8 cellular contexts compared by ENCODE assay signal in genomic region chr7:75878769-75879596, GRCh38. TPM values are rescaled to one million over a fixed set of nuclear protein-coding genes. Genes with fewer than 3 reads are reported as not detected.
DNase-seq lines count a peak whose midpoint lies in the region; ATAC-seq, FAIRE-seq and TF ChIP-seq lines count a peak whose summit lies in the region.

Gene RHBDD2 (plus strand): TSS chr7:75879034. CDS start chr7:75879083, 49 bp downstream.

- WGBS in IMR-90 (ENCODE audit: extremely low coverage in 2 of 2, insufficient read length in 1 of 2), 2 experiments: 1% methylated on average over 49 of the region's 64 CpGs; no CpG with 5 or more reads in 1 of the 2 experiments

- FAIRE-seq in D721Med (lab: Jason Lieb, UNC): no peak
- FAIRE-seq in endothelial cell of umbilical vein (lab: Jason Lieb, UNC): peak; percentile 93

- H3K18ac ChIP-seq in IMR-90 (ENCODE audit: low read depth, low read length): peak within 1 kb of the TSS; percentile 84

- H3K36me3 ChIP-seq in IMR-90 (ENCODE audit: control insufficient read depth, insufficient read depth, low read length) (peaks cover 20% of the 10 kb centered on the region), OCI-LY7 (ENCODE audit: insufficient read depth, low read length) (peaks cover 33% of the 10 kb centered on the region), endothelial cell of umbilical vein (ENCODE audit: control insufficient read depth in 2 of 2, extremely low read depth in 1 of 2, insufficient read depth in 2 of 2, low read length in 2 of 2) (peaks cover 2 to 18% of the 10 kb centered on the region in 2 experiments)

- TF ChIP-seq CTCF in D721Med (IDR thresholded peaks at IDR 0.05; ENCODE audit: insufficient read depth, missing control alignments) (no peak), IMR-90 (conservative IDR thresholded peaks at IDR 0.05; ENCODE audit: low read depth, low read length) (0 out of 2 replicates have a peak, but pooled peaks have one; percentile 24), OCI-LY7 (conservative IDR thresholded peaks at IDR 0.05; ENCODE audit: low read length) (no peak), endothelial cell of umbilical vein (IDR thresholded peaks at IDR 0.05; ENCODE audit: extremely low read depth in 1 of 2, insufficient read depth in 1 of 2, low read depth in 1 of 2, low read length in 2 of 2) (peak in 1 of 2 donors; percentile 11)

- ATAC-seq in GM21529 (IDR thresholded peaks at IDR 0.05; ENCODE audit: unreplicated experiment) (peak; percentile 94), IMR-90 (ENCODE audit: low read depth) (peak; percentile 99)

- H2BK5ac ChIP-seq in IMR-90 (ENCODE audit: low read depth, low read length, poor library complexity, severe bottlenecking): peak within 1 kb of the TSS; percentile 90

- peak within 1 kb of the TSS; percentile 89 for H3K56ac ChIP-seq in IMR-90 (ENCODE audit: extremely low read depth, insufficient read depth, low read length)

- H3K79me1 ChIP-seq in IMR-90 (ENCODE audit: low read depth in 1 of 2, low read length in 2 of 2): peaks cover 24 to 41% of the 10 kb centered on the region in 2 experiments

- peak within 1 kb of the TSS; percentile 96 for H3K14ac ChIP-seq in IMR-90 (replicated peaks; ENCODE audit: low read depth, low read length)

- H3K9me3 ChIP-seq in IMR-90 (ENCODE audit: control insufficient read depth, insufficient read depth, low read length): no peaks in the 10 kb centered on the region
- H3K9me3 ChIP-seq in OCI-LY7 (ENCODE audit: low read length): no peaks in the 10 kb centered on the region
- no peaks in the 10 kb centered on the region for H3K9me3 ChIP-seq in endothelial cell of umbilical vein (replicated peaks; ENCODE audit: control insufficient read depth, insufficient read depth, low read length)

- no peaks in the 10 kb centered on the region for H3K27me3 ChIP-seq in IMR-90 (ENCODE audit: control insufficient read depth, insufficient read depth, low read length)
- H3K27me3 ChIP-seq in endothelial cell of umbilical vein (ENCODE audit: control insufficient read depth in 2 of 2, insufficient read depth in 2 of 2, low read length in 2 of 2): no peaks in the 10 kb centered on the region

- dilution Hi-C loops in IMR-90 (cut with HindIII; ENCODE audit: low sequenced_read_pairs, unreplicated experiment): no loop called here
- dilution Hi-C loops in endothelial cell of umbilical vein (cut with MboI; ENCODE audit: extremely low pct_ligation_motif_present, low sequenced_read_pairs): no loop called here

- BruUV-seq in IMR-90 (replicated peaks; lab: Mats Ljungman, UMichigan) (no TSS peak), OCI-LY7 (replicated peaks; lab: Mats Ljungman, UMichigan) (no TSS peak), endothelial cell of umbilical vein (replicated peaks; lab: Mats Ljungman, UMichigan) (no TSS peak)

- H4K91ac ChIP-seq in IMR-90 (ENCODE audit: insufficient read depth, low read depth, low read length): peak within 1 kb of the TSS; percentile 94

- H2AFZ ChIP-seq in IMR-90 (replicated peaks; ENCODE audit: low read length, poor library complexity): peak within 1 kb of the TSS; percentile 99
- H2AFZ ChIP-seq in OCI-LY7 (ENCODE audit: low read length): peak within 1 kb of the TSS; percentile 82
- H2AFZ ChIP-seq in endothelial cell of umbilical vein (ENCODE audit: low read depth, low read length): peak within 1 kb of the TSS; percentile 98

- intact Hi-C loops in IMR-90 (cut with micrococcal nuclease) (no loop called here), OCI-LY7 (cut with micrococcal nuclease; ENCODE audit: unreplicated experiment) (loop anchor here (1.0 kb wide), 1 partner anchor 36 kb away; the partner anchor contains the start of gene POR), endothelial cell of umbilical vein (cut with micrococcal nuclease) (loop anchor here (1.0 kb wide), 2 partner anchors 36 to 115 kb away; partner anchors contain the start of genes POR and TMEM120A)

- peak within 1 kb of the TSS; percentile 97 for H3K4ac ChIP-seq in IMR-90 (ENCODE audit: low read depth, low read length)

- CTCF ChIA-PET in IMR-90 (lab: Yijun Ruan, JAX) (no interaction called here), OCI-LY7 (lab: Charles Lee; ENCODE audit: unreplicated experiment) (no interaction called here), endothelial cell of umbilical vein (lab: Charles Lee) (interaction anchor here (0.9 to 1.7 kb wide), 4 partner anchors 12 to 141 kb away, joined by 3 to 11 read pairs (median 4); no protein-coding TSS in a partner anchor)

- in situ Hi-C loops in IMR-90 (cut with MboI; ENCODE audit: low sequenced_read_pairs): no loop called here

- peaks cover 15% of the 10 kb centered on the region for H3K9me1 ChIP-seq in IMR-90 (ENCODE audit: insufficient read depth, low read length)
- no peaks in the 10 kb centered on the region for H3K9me1 ChIP-seq in endothelial cell of umbilical vein (replicated peaks; ENCODE audit: control insufficient read depth, extremely low read depth, insufficient read depth, low read length)

- peak within 1 kb of the TSS; percentile 86 for H3K27ac ChIP-seq in IMR-90 (ENCODE audit: insufficient read depth, low read length)
- H3K27ac ChIP-seq in OCI-LY7 (ENCODE audit: low read depth, low read length, poor library complexity, severe bottlenecking): peak within 1 kb of the TSS; percentile 43
- H3K27ac ChIP-seq in endothelial cell of umbilical vein (ENCODE audit: insufficient read depth, low read depth, low read length): peak within 1 kb of the TSS; percentile 4

- peaks cover 6% of the 10 kb centered on the region for H3K4me1 ChIP-seq in IMR-90 (ENCODE audit: control insufficient read depth, insufficient read depth, low read length)
- H3K4me1 ChIP-seq in OCI-LY7 (ENCODE audit: insufficient read depth, low read length, poor library complexity, severe bottlenecking): peaks cover 18% of the 10 kb centered on the region
- H3K4me1 ChIP-seq in endothelial cell of umbilical vein (ENCODE audit: control insufficient read depth, extremely low read depth, insufficient read depth, low read length): peaks cover 11% of the 10 kb centered on the region

- H4K20me1 ChIP-seq in IMR-90 (ENCODE audit: insufficient read depth, low read length) (peaks cover 7% of the 10 kb centered on the region; the same call in 1 of the 2 replicates), OCI-LY7 (ENCODE audit: insufficient read depth, low read length) (no peaks in the 10 kb centered on the region), endothelial cell of umbilical vein (replicated peaks; ENCODE audit: control insufficient read depth, extremely low read depth, insufficient read depth, low read length) (no peaks in the 10 kb centered on the region)

- DNase-seq in D721Med (ENCODE audit: insufficient read length, low spot score) (peak; percentile 90), IMR-90 (peak; percentile 90), OCI-LY7 (ENCODE audit: low spot score) (peak; percentile 97), activated T-cell treated with anti-CD3 and anti-CD28 coated beads for 1 hour (ENCODE audit: low read depth) (peak; percentile 97), endothelial cell of umbilical vein (ENCODE audit: low read depth, low spot score) (peak; percentile 91), midbrain (lab: John Stamatoyannopoulos, UW) (peak; percentile 96)
- peak; percentile 93 to 96 for DNase-seq in stimulated activated CD8-positive, alpha-beta memory T cell treated with anti-CD3 and anti-CD28 coated beads, Interleukin-2, amount 100 ng/mL, for 1 hour (ENCODE audit: low read depth in 2 of 2)

- TF ChIP-seq POLR2A in IMR-90 (IDR thresholded peaks at IDR 0.05; ENCODE audit: low read depth, low read length) (peak; percentile 84), endothelial cell of umbilical vein (IDR thresholded peaks at IDR 0.05; ENCODE audit: low read depth, low read length) (peak; percentile 95)

- H3K9ac ChIP-seq in IMR-90 (ENCODE audit: low read depth, low read length) (peak within 1 kb of the TSS; percentile 84), endothelial cell of umbilical vein (replicated peaks; ENCODE audit: extremely low read depth, insufficient read depth, low read length) (peak within 1 kb of the TSS; percentile 71)

- TF ChIP-seq RAD21 in IMR-90 (IDR thresholded peaks at IDR 0.05; ENCODE audit: low read length): no peak

- POLR2A ChIA-PET in IMR-90 (lab: Charles Lee; ENCODE audit: unreplicated experiment): no interaction called here
- POLR2A ChIA-PET in OCI-LY7 (lab: Charles Lee): interaction anchor here (0.7 to 1.1 kb wide), 3 partner anchors 19 to 35 kb away, joined by 3 to 4 read pairs (median 3); no protein-coding TSS in a partner anchor
- POLR2A ChIA-PET in endothelial cell of umbilical vein (lab: Charles Lee): interaction anchor here (0.5 kb wide), 1 partner anchor 13 kb away, joined by 3 read pairs; no protein-coding TSS in a partner anchor

- H3K23ac ChIP-seq in IMR-90 (ENCODE audit: low read depth, low read length): peak within 1 kb of the TSS; percentile 99

- no peaks in the 10 kb centered on the region for H3K9me2 ChIP-seq in OCI-LY7 (ENCODE audit: insufficient read depth, low read length)

- H3K79me2 ChIP-seq in OCI-LY7 (ENCODE audit: insufficient read depth, low read depth, low read length) (peaks cover 9% of the 10 kb centered on the region; the same call in 1 of the 2 replicates), endothelial cell of umbilical vein (ENCODE audit: control insufficient read depth, insufficient read depth, low read length) (peaks cover 12% of the 10 kb centered on the region)

- peak within 1 kb of the TSS; percentile 98 for H2AK5ac ChIP-seq in IMR-90 (ENCODE audit: low read depth, low read length)

- H2BK120ac ChIP-seq in IMR-90 (ENCODE audit: low read depth, low read length): peak within 1 kb of the TSS; percentile 75

- H2AK9ac ChIP-seq in IMR-90 (replicated peaks; ENCODE audit: low read depth, low read length, poor library complexity): peak within 1 kb of the TSS; percentile 90

- H4K5ac ChIP-seq in IMR-90 (ENCODE audit: low read depth, low read length): peak within 1 kb of the TSS; percentile 92

- H3K4me2 ChIP-seq in IMR-90 (ENCODE audit: low read depth, low read length): peak within 1 kb of the TSS; percentile 99
- peak within 1 kb of the TSS; percentile 92 for H3K4me2 ChIP-seq in OCI-LY7 (ENCODE audit: low read length)
- H3K4me2 ChIP-seq in endothelial cell of umbilical vein (ENCODE audit: insufficient read depth, low read length): peak within 1 kb of the TSS; percentile 71

- H2BK15ac ChIP-seq in IMR-90 (ENCODE audit: low read depth, low read length): peak within 1 kb of the TSS; percentile 95; the same call in 2 of the 3 replicates

- H3K4me3 ChIP-seq in IMR-90 (ENCODE audit: insufficient read depth, low read depth, low read length) (peak within 1 kb of the TSS; percentile 91), OCI-LY7 (ENCODE audit: low read depth, low read length, poor library complexity, severe bottlenecking) (peak within 1 kb of the TSS; percentile 85), endothelial cell of umbilical vein (replicated peaks in 1 of 3; ENCODE audit: insufficient read depth in 1 of 3, low read depth in 1 of 3, low read length in 3 of 3) (peak within 1 kb of the TSS; percentile 26 to 100 (median 72))

- peak within 1 kb of the TSS; percentile 94 to 100 for H4K8ac ChIP-seq in IMR-90 (ENCODE audit: low read depth in 2 of 2, low read length in 2 of 2)

- H2BK20ac ChIP-seq in IMR-90 (ENCODE audit: low read depth, low read length): peak within 1 kb of the TSS; percentile 67

RNA-seq across cellular contexts. Expression of gene RHBDD2, which starts in this region (rescaled TPM):
- total RNA-seq in IMR-90 (2012; rRNA removed) (9.7 and 10.8 TPM in 2 replicates), OCI-LY7 (2022) (18.6 and 23.8 TPM in 2 replicates), endothelial cell of umbilical vein (36.7 and 44.6 TPM in 2 replicates)
- polyA plus RNA-seq in IMR-90 (2012; rRNA removed) (42.4 and 47.5 TPM in 2 replicates), endothelial cell of umbilical vein (99.2 and 125 TPM in 2 replicates)
- 41.1 and 59.7 TPM in 2 replicates for polyA plus RNA-seq in IMR-90 (2012; cell fraction: cytosol; rRNA removed)
- 54.6 and 103 TPM in 2 replicates for polyA plus RNA-seq in IMR-90 (2012; cell fraction: nucleus; rRNA removed; ENCODE audit: low replicate concordance)
- total RNA-seq in OCI-LY7 (2014; rRNA removed; shearing (Covaris generic)): 10.9 and 20.3 TPM in 2 replicates
- polyA plus RNA-seq in endothelial cell of umbilical vein (2011; cell fraction: cytosol; rRNA removed): 54.1 and 57.0 TPM in 2 replicates
- polyA plus RNA-seq in endothelial cell of umbilical vein (2011; cell fraction: nucleus; rRNA removed): 31.9 and 45.8 TPM in 2 replicates
- 34.4 and 36.8 TPM in 2 replicates for polyA plus RNA-seq in endothelial cell of umbilical vein (2012)
- polyA minus RNA-seq in endothelial cell of umbilical vein: 34.9 and 37.7 TPM in 2 replicates
- polyA minus RNA-seq in endothelial cell of umbilical vein (2011; cell fraction: cytosol; rRNA and poly(A)+ RNA removed): 59.1 TPM
- 16.7 and 17.2 TPM in 2 replicates for polyA minus RNA-seq in endothelial cell of umbilical vein (2011; cell fraction: nucleus; rRNA and poly(A)+ RNA removed)

Comparison
In these comparisons a context has a peak if more than half of its experiments do, and no peak if none do; other contexts are left out.
1. Peak in every context shown above with its lines: DNase-seq, ATAC-seq, H3K4me3 ChIP-seq and H3K27ac ChIP-seq.
2. H3K27ac ChIP-seq: peak in every context shown above with its lines; median percentile 86 in IMR-90; 43 in OCI-LY7; 4 in endothelial cell of umbilical vein.